ENCODE assay signal across 17 cellular contexts in the genomic region with DNA sequence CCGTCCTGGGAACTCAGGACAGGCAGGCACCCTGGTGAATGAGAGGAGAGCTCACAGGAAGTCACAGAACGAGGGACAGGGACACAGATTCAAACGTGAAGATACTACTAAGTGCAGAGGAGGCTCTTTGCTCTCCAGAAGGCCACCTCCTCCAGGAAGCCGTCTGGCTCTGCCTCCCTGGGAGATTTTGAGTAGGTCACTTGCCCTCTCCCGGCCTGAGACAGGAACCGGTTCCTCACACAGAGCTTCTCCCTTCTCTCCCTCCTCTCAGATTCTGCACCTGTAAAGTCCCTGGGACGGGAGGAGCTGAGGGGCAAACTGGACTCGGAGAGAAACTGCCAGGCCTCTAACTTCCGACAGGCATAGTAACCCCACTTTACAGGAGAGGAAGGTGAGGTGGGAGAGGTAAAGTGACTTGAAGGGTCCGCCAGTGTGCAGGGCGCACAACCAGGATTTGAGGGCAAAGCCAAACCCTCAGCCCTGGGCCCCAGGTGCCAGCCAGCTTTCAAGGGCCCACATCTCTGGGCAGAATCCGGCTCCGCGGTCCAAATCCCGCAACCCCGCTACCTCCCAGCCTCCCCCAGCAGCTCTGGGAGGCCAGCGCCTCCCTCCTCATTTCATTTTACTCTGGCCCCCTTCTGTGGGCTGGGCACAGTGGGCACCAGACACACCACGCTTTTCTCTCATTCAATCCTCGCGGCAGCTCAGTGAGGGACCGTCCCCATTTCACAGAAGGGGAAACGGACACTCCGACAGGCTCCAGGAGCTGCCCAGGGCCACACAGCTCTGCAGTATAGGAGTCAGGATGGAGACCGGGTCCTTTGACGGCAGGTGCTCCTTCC.
DNase-seq lines count a peak whose midpoint lies in the region; TF ChIP-seq lines count a peak whose summit lies in the region.
"Had no signal": no experiment of that assay in that cellular context is flagged by ENCODE, and none has a peak within 500 bp of the region (broad histone marks: within the 10 kb centered on the region; RNA-seq: fewer than 3 reads in every experiment).

No MANE protein-coding gene starts in this region.

- no peak for TF ChIP-seq CTCF in HFFc6 (IDR thresholded peaks at IDR 0.05)
- no peak for TF ChIP-seq CTCF in suprapubic skin (IDR thresholded peaks at IDR 0.05)

- peak overlapping the region; percentile 76 for H3K27ac Mint-ChIP-seq in HFFc6
- H3K27ac Mint-ChIP-seq: activated naive CD8-positive, alpha-beta T cell treated with anti-CD3 and anti-CD28 coated beads, Interleukin-2, amount 10 ng/mL, durations not matched to agents 7 days and 5 days had no signal

- TF ChIP-seq POLR2A in suprapubic skin (IDR thresholded peaks at IDR 0.05) = no peak

- H3K4me1 ChIP-seq in mesodermal cell (ENCODE audit: control insufficient read depth, insufficient read depth, low read length, poor library complexity, severe bottlenecking) (peaks cover 52% of the 10 kb centered on the region), suprapubic skin (peaks cover 14% of the 10 kb centered on the region)

- DNase-seq in HFFc6 = no peak
- peak; percentile 52 for DNase-seq in activated CD8-positive, alpha-beta memory T cell treated with anti-CD3 and anti-CD28 coated beads, Interleukin-2, amount 50 U/mL, for 48 hours
- DNase-seq in suprapubic skin (ENCODE audit: low spot score in 2 of 2) = no peak
- DNase-seq in dermis blood vessel endothelial cell = no peak
- no peak for DNase-seq in effector CD4-positive, alpha-beta T cell
- DNase-seq in NAMALWA (ENCODE audit: low spot score) = no peak
- DNase-seq in stimulated activated CD4-positive, alpha-beta T cell treated with anti-CD3 and anti-CD28 coated beads, Interleukin-4, amount 100 ng/mL, for 1 hour = no peak
- DNase-seq: activated naive CD8-positive, alpha-beta T cell treated with anti-CD3 and anti-CD28 coated beads, Interleukin-2, amount 10 ng/mL, durations not matched to agents 7 days and 5 days; colonic mucosa; mammary epithelial cell; NCI-H1092 treated with DMSO at 0.1 percent for 48 hours; NCI-H2227 treated with DMSO at 0.1 percent for 48 hours; psoas muscle; stimulated activated CD4-positive, alpha-beta T cell treated with anti-CD3 and anti-CD28 coated beads, Interleukin-1b, Interleukin-23, amount 100 ng/mL, for 48 hours; WERI-Rb-1 had no signal

- H3K4me3 Mint-ChIP-seq in HFFc6 = no peak overlapping the region
- H3K4me3 Mint-ChIP-seq: activated naive CD8-positive, alpha-beta T cell treated with anti-CD3 and anti-CD28 coated beads, Interleukin-2, amount 10 ng/mL, durations not matched to agents 7 days and 5 days had no signal

- H3K36me3 Mint-ChIP-seq in HFFc6 (ENCODE audit: low read depth) = no peaks in the 10 kb centered on the region; the same call in 1 of the 2 replicates
- H3K36me3 Mint-ChIP-seq: activated naive CD8-positive, alpha-beta T cell treated with anti-CD3 and anti-CD28 coated beads, Interleukin-2, amount 10 ng/mL, durations not matched to agents 7 days and 5 days had no signal

- H3K4me3 ChIP-seq in mesodermal cell (ENCODE audit: extremely low read depth, insufficient read depth, low read length, poor library complexity, severe bottlenecking) = no peak overlapping the region
- H3K4me3 ChIP-seq in suprapubic skin = no peak overlapping the region
- H3K4me3 ChIP-seq: colonic mucosa had no signal

- H3K27ac ChIP-seq in mesodermal cell (ENCODE audit: low read depth, low read length, severe bottlenecking) (peak overlapping the region; percentile 61), suprapubic skin (peak overlapping the region; percentile 43)
- H3K27ac ChIP-seq: C4-2B, colonic mucosa, psoas muscle, WERI-Rb-1 had no signal

- H3K9me3 ChIP-seq in mesodermal cell (ENCODE audit: control insufficient read depth, low read length) (no peaks in the 10 kb centered on the region), suprapubic skin (no peaks in the 10 kb centered on the region)
- H3K9me3 ChIP-seq: colonic mucosa, psoas muscle had no signal

- no peaks in the 10 kb centered on the region for H3K9me3 Mint-ChIP-seq in HFFc6
- H3K9me3 Mint-ChIP-seq: activated naive CD8-positive, alpha-beta T cell treated with anti-CD3 and anti-CD28 coated beads, Interleukin-2, amount 10 ng/mL, durations not matched to agents 7 days and 5 days had no signal

- peaks cover 4% of the 10 kb centered on the region for H3K36me3 ChIP-seq in mesodermal cell (ENCODE audit: control insufficient read depth, insufficient read depth, low read length)
- H3K36me3 ChIP-seq in suprapubic skin = no peaks in the 10 kb centered on the region
- H3K36me3 ChIP-seq: colonic mucosa, WERI-Rb-1 had no signal

- 84 to 92% methylated on average over 17 to 18 of the region's 25 CpGs for WGBS in mesodermal cell (ENCODE audit: insufficient coverage in 2 of 2), 2 experiments
- 84% methylated on average over 25 of the region's 25 CpGs for WGBS in suprapubic skin

- no peak for TF ChIP-seq EP300 in suprapubic skin (IDR thresholded peaks at IDR 0.05)

- H3K27me3 ChIP-seq in suprapubic skin = peaks cover 5% of the 10 kb centered on the region
- H3K27me3 ChIP-seq: colonic mucosa had no signal

- peaks cover 2% of the 10 kb centered on the region; the same call in 1 of the 2 replicates for H3K27me3 Mint-ChIP-seq in HFFc6 (ENCODE audit: insufficient read depth)

- peaks cover 25% of the 10 kb centered on the region for H3K4me1 Mint-ChIP-seq in HFFc6 (ENCODE audit: low read depth)
